Comparison of ENCODE assay signal across 8 cellular contexts in the genomic region with DNA sequence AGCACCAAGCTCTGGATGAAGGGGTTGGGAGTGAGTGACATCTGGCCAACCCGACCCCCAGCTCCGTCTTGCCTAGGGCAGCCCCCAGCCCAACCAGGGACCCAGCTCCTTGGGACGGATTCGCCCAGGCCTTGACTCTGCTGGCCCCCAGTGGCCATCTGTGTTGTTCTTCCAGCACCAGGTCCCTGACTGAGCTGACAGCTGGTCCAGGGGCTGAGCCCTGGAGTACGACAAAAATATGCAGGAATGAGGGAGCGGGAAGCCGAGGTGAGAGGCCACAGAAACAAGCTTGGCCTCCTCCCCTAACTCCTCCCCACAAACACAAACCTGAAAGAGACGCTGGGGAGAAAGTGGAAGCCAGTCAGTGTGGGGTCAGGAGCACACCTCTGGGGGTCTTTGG. TPM values are rescaled to one million over a fixed set of nuclear protein-coding genes. Genes with fewer than 3 reads are reported as not detected.
A peak's percentile ranks its signal among the peaks of the same experiment; 100 is the strongest.
DNase-seq lines count a peak whose midpoint lies in the region; ATAC-seq and TF ChIP-seq lines count a peak whose summit lies in the region.

No MANE protein-coding gene starts in this region.

- no peak overlapping the region for H3K27ac Mint-ChIP-seq in nephron progenitor cell

- H3K36me3 Mint-ChIP-seq in nephron progenitor cell (ENCODE audit: low read depth) = no peaks in the 10 kb centered on the region

- peaks cover 12% of the 10 kb centered on the region for H3K4me1 Mint-ChIP-seq in nephron progenitor cell

- TF ChIP-seq CTCF in AG09319 (IDR thresholded peaks at IDR 0.05; ENCODE audit: low read depth, low read length) = peak; percentile 89
- peak; percentile 77 for TF ChIP-seq CTCF in GM13977 (IDR thresholded peaks at IDR 0.05; ENCODE audit: extremely low read depth, insufficient read depth, missing control alignments)
- TF ChIP-seq CTCF in nephron progenitor cell (IDR thresholded peaks at IDR 0.05) = peak; percentile 74

- no peaks in the 10 kb centered on the region for H3K9me3 Mint-ChIP-seq in nephron progenitor cell

- no peak for ATAC-seq in HG03354 (IDR thresholded peaks at IDR 0.05; ENCODE audit: poor library complexity, severe bottlenecking, unreplicated experiment)

- in situ Hi-C loops in GM13977 (cut with MboI; ENCODE audit: low pct_unique_long_range_greater_than_20kb, low sequenced_read_pairs, unreplicated experiment) = no loop called here

- H3K27me3 Mint-ChIP-seq in nephron progenitor cell (ENCODE audit: low read depth, poor library complexity) = peaks cover 31% of the 10 kb centered on the region

- no peak for DNase-seq in AG09319 (ENCODE audit: extremely low read depth, low read depth)
- peak; percentile 65 for DNase-seq in GM13977 (ENCODE audit: low spot score)
- DNase-seq in SK-N-DZ (ENCODE audit: low spot score) = peak; percentile 60
- peak; percentile 19 for DNase-seq in effector CD8-positive, alpha-beta T cell (lab: John Stamatoyannopoulos, UW)
- peak; percentile 90 for DNase-seq in nephron progenitor cell
- no peak for DNase-seq in central memory CD4-positive, alpha-beta T cell
- no peak for DNase-seq in pons (ENCODE audit: low spot score)

- H3K4me3 Mint-ChIP-seq in nephron progenitor cell = no peak overlapping the region

RNA-seq across cellular contexts. Expression of a gene that starts 55.0 kb away (rescaled TPM):
- polyA plus RNA-seq in SK-N-DZ (2014; cell fraction: cytosol; rRNA removed) = 9.5 and 10.3 TPM in 2 replicates
- 4.1 and 4.8 TPM in 2 replicates for polyA plus RNA-seq in SK-N-DZ (2014; cell fraction: nucleus; rRNA removed)

Comparison
In these comparisons a context has a peak if more than half of its experiments do, and no peak if none do; other contexts are left out.
1. DNase-seq: peak in GM13977 (single experiment), SK-N-DZ (single experiment), effector CD8-positive, alpha-beta T cell (single experiment) and nephron progenitor cell (single experiment); none in AG09319 (single experiment), central memory CD4-positive, alpha-beta T cell (single experiment) and pons (single experiment).
2. Peak in every context shown above with its lines, with median percentiles within 50 percentile points of each other: CTCF ChIP-seq.